1 cellular context compared by ENCODE assay signal in the genomic region with DNA sequence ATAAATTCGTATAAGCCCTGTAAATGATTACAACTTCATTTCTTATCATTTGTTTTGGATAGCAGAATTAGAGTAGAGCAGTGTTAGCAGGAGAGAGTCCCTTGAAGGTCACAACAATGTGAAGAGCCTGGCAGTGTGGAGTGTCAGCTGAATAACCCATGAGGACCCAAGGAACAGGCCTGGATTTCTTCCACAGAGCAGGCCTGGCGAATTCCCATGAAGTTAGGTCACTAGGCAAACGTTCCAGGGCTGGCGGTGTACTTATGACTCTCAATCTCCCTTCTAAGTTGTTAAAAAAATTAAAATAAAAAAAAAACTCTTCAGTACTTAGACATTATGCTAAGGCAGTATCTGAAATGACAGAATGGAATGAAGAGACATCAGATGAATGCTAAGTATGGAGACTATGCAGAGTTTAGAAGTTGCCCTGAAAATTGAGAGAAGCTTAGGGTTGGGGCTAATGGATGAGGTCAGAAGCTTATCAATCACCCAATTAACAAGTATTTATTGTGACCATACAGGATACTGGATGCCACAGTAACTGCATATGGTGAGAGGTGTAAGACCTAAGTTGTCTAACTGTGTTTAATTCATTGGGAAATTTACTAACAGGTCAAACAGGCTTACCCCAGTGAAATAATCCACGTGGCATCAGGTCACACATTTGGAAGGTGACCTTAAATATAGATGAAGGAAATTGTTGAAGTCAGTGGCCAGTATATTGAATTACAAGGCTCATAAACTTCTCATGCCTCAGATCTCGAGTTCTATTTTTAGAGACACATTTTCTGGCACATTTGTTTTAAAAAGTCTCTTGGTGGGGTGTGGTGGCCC.
TF ChIP-seq lines count a peak whose summit lies in the region.

No MANE protein-coding gene starts in this region.

TF ChIP-seq in SK-N-SH, 30 proteins besides CTCF, POLR2A, EP300 and RAD21 (continued from another document):
- TF ChIP-seq, protein P1, sequence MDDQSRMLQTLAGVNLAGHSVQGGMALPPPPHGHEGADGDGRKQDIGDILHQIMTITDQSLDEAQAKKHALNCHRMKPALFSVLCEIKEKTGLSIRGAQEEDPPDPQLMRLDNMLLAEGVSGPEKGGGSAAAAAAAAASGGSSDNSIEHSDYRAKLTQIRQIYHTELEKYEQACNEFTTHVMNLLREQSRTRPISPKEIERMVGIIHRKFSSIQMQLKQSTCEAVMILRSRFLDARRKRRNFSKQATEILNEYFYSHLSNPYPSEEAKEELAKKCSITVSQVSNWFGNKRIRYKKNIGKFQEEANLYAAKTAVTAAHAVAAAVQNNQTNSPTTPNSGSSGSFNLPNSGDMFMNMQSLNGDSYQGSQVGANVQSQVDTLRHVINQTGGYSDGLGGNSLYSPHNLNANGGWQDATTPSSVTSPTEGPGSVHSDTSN (IDR thresholded peaks at IDR 0.05) = peak; percentile 24; the same call in 1 of the 2 replicates
- TF ChIP-seq, protein P2, sequence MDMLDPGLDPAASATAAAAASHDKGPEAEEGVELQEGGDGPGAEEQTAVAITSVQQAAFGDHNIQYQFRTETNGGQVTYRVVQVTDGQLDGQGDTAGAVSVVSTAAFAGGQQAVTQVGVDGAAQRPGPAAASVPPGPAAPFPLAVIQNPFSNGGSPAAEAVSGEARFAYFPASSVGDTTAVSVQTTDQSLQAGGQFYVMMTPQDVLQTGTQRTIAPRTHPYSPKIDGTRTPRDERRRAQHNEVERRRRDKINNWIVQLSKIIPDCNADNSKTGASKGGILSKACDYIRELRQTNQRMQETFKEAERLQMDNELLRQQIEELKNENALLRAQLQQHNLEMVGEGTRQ (IDR thresholded peaks at IDR 0.05; ENCODE audit: borderline replicate concordance, low read depth, low read length) = no peak
- TF ChIP-seq, protein P3, sequence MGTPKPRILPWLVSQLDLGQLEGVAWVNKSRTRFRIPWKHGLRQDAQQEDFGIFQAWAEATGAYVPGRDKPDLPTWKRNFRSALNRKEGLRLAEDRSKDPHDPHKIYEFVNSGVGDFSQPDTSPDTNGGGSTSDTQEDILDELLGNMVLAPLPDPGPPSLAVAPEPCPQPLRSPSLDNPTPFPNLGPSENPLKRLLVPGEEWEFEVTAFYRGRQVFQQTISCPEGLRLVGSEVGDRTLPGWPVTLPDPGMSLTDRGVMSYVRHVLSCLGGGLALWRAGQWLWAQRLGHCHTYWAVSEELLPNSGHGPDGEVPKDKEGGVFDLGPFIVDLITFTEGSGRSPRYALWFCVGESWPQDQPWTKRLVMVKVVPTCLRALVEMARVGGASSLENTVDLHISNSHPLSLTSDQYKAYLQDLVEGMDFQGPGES (IDR thresholded peaks at IDR 0.05; ENCODE audit: low read depth, low read length) = no peak
